1 cellular context compared by ENCODE assay signal in the genomic region with DNA sequence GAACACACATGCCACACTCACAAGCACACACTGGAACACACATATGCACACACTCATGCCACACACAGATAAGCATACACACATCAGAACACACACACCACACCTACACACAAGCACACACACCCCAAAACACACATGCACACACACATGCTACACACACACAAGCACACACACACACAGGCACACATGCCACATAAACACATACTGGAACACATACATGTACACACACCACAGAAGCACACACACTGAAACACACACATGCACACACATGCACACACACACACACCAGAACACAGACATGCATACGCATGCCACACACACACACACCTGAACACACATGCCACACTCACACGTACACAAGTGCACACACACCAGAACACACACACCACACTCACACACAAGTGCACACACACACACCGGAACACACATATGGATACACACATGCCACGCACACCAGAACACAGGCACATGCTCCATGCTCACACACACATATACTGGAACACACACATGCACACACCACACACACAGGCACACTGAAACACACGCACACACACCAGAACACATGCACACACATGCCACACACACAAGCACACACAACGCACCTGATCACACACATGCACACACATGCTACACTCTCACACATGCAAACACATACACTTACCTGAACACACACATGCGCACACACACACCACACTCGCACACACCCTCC.
TF ChIP-seq lines count a peak whose summit lies in the region.

No MANE protein-coding gene starts in this region.

TF ChIP-seq in HEK293, 187 proteins besides CTCF, POLR2A, EP300 and RAD21 (continues in another document):
- TF ChIP-seq, protein P1, sequence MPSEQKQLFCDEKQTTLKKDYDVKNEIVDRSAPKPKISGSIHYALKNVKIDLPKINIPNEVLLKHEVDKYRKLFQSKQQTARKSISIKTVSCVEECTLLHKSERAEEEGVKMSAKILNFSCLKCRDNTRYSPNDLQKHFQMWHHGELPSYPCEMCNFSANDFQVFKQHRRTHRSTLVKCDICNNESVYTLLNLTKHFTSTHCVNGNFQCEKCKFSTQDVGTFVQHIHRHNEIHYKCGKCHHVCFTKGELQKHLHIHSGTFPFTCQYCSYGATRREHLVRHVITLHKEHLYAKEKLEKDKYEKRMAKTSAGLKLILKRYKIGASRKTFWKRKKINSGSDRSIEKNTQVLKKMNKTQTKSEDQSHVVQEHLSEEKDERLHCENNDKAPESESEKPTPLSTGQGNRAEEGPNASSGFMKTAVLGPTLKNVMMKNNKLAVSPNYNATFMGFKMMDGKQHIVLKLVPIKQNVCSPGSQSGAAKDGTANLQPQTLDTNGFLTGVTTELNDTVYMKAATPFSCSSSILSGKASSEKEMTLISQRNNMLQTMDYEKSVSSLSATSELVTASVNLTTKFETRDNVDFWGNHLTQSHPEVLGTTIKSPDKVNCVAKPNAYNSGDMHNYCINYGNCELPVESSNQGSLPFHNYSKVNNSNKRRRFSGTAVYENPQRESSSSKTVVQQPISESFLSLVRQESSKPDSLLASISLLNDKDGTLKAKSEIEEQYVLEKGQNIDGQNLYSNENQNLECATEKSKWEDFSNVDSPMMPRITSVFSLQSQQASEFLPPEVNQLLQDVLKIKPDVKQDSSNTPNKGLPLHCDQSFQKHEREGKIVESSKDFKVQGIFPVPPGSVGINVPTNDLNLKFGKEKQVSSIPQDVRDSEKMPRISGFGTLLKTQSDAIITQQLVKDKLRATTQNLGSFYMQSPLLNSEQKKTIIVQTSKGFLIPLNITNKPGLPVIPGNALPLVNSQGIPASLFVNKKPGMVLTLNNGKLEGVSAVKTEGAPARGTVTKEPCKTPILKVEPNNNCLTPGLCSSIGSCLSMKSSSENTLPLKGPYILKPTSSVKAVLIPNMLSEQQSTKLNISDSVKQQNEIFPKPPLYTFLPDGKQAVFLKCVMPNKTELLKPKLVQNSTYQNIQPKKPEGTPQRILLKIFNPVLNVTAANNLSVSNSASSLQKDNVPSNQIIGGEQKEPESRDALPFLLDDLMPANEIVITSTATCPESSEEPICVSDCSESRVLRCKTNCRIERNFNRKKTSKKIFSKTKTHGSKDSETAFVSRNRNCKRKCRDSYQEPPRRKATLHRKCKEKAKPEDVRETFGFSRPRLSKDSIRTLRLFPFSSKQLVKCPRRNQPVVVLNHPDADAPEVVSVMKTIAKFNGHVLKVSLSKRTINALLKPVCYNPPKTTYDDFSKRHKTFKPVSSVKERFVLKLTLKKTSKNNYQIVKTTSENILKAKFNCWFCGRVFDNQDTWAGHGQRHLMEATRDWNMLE (tag by site-specific recombination; conservative IDR thresholded peaks at IDR 0.05; ENCODE audit: low read depth): no peak
- TF ChIP-seq ZNF391 (tag by site-specific recombination; IDR thresholded peaks at IDR 0.05; ENCODE audit: borderline replicate concordance, low read depth) (no peak), ZNF366 (tag by site-specific recombination; conservative IDR thresholded peaks at IDR 0.05) (no peak), ZNF473 (tag by site-specific recombination; IDR thresholded peaks at IDR 0.05) (peak; percentile 55; the same call in 1 of the 2 replicates), ZNF707 (tag by site-specific recombination; IDR thresholded peaks at IDR 0.05) (no peak; the same call in 1 of the 2 replicates), ZNF174 (tag by site-specific recombination; IDR thresholded peaks at IDR 0.05) (no peak), OVOL3 (tag by site-specific recombination; IDR thresholded peaks at IDR 0.05) (no peak), ZNF660 (tag by site-specific recombination; IDR thresholded peaks at IDR 0.05) (no peak), HOXA7 (CRISPR knock-in tag; IDR thresholded peaks at IDR 0.05; ENCODE audit: borderline replicate concordance) (no peak), SALL2 (tag by site-specific recombination; IDR thresholded peaks at IDR 0.05; ENCODE audit: borderline replicate concordance) (0 out of 2 replicates have a peak, but pooled peaks have one; percentile 8), ZFP41 (tag by site-specific recombination; IDR thresholded peaks at IDR 0.05; ENCODE audit: borderline replicate concordance) (no peak), MEIS1 (CRISPR knock-in tag; IDR thresholded peaks at IDR 0.05; ENCODE audit: borderline replicate concordance) (no peak), ZNF239 (tag by site-specific recombination; IDR thresholded peaks at IDR 0.05) (0 out of 2 replicates have a peak, but pooled peaks have one; percentile 28), KLF7 (tag by site-specific recombination; IDR thresholded peaks at IDR 0.05; ENCODE audit: borderline replicate concordance) (no peak), SP7 (tag by site-specific recombination; IDR thresholded peaks at IDR 0.05) (no peak), ZNF747 (tag by site-specific recombination; IDR thresholded peaks at IDR 0.05) (no peak), GLIS1 (tag by site-specific recombination; IDR thresholded peaks at IDR 0.05) (no peak), ZNF416 (tag by site-specific recombination; IDR thresholded peaks at IDR 0.05) (no peak), EGR2 (tag by site-specific recombination; IDR thresholded peaks at IDR 0.05; ENCODE audit: low read depth) (no peak), ZNF571 (tag by site-specific recombination; IDR thresholded peaks at IDR 0.05) (no peak), KLF1 (tag by site-specific recombination; IDR thresholded peaks at IDR 0.05) (no peak), ZBTB20 (tag by site-specific recombination; IDR thresholded peaks at IDR 0.05) (peak; percentile 12; the same call in 1 of the 2 replicates), KLF10 (tag by site-specific recombination; IDR thresholded peaks at IDR 0.05) (no peak), BCL11A (tag by site-specific recombination; IDR thresholded peaks at IDR 0.05; ENCODE audit: low read depth) (no peak), ZBTB7A (tag by site-specific recombination; IDR thresholded peaks at IDR 0.05; ENCODE audit: low read depth) (peak; percentile 74; the same call in 1 of the 2 replicates), ZNF624 (tag by site-specific recombination; IDR thresholded peaks at IDR 0.05) (no peak), ZNF394 (tag by site-specific recombination; IDR thresholded peaks at IDR 0.05; ENCODE audit: borderline replicate concordance) (no peak), SP3 (tag by site-specific recombination; IDR thresholded peaks at IDR 0.05) (no peak), ZNF266 (tag by site-specific recombination; IDR thresholded peaks at IDR 0.05; ENCODE audit: low read depth) (0 out of 2 replicates have a peak, but pooled peaks have one; percentile 5), ZNF768 (tag by site-specific recombination; IDR thresholded peaks at IDR 0.05) (no peak)
- TF ChIP-seq, protein P2, sequence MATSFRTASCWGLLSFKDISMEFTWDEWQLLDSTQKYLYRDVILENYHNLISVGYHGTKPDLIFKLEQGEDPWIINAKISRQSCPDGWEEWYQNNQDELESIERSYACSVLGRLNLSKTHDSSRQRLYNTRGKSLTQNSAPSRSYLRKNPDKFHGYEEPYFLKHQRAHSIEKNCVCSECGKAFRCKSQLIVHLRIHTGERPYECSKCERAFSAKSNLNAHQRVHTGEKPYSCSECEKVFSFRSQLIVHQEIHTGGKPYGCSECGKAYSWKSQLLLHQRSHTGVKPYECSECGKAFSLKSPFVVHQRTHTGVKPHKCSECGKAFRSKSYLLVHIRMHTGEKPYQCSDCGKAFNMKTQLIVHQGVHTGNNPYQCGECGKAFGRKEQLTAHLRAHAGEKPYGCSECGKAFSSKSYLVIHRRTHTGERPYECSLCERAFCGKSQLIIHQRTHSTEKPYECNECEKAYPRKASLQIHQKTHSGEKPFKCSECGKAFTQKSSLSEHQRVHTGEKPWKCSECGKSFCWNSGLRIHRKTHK (tag by site-specific recombination; IDR thresholded peaks at IDR 0.05): no peak
- TF ChIP-seq, protein P3, sequence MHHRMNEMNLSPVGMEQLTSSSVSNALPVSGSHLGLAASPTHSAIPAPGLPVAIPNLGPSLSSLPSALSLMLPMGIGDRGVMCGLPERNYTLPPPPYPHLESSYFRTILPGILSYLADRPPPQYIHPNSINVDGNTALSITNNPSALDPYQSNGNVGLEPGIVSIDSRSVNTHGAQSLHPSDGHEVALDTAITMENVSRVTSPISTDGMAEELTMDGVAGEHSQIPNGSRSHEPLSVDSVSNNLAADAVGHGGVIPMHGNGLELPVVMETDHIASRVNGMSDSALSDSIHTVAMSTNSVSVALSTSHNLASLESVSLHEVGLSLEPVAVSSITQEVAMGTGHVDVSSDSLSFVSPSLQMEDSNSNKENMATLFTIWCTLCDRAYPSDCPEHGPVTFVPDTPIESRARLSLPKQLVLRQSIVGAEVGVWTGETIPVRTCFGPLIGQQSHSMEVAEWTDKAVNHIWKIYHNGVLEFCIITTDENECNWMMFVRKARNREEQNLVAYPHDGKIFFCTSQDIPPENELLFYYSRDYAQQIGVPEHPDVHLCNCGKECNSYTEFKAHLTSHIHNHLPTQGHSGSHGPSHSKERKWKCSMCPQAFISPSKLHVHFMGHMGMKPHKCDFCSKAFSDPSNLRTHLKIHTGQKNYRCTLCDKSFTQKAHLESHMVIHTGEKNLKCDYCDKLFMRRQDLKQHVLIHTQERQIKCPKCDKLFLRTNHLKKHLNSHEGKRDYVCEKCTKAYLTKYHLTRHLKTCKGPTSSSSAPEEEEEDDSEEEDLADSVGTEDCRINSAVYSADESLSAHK (tag by site-specific recombination; IDR thresholded peaks at IDR 0.05): no peak
- TF ChIP-seq, protein P4, sequence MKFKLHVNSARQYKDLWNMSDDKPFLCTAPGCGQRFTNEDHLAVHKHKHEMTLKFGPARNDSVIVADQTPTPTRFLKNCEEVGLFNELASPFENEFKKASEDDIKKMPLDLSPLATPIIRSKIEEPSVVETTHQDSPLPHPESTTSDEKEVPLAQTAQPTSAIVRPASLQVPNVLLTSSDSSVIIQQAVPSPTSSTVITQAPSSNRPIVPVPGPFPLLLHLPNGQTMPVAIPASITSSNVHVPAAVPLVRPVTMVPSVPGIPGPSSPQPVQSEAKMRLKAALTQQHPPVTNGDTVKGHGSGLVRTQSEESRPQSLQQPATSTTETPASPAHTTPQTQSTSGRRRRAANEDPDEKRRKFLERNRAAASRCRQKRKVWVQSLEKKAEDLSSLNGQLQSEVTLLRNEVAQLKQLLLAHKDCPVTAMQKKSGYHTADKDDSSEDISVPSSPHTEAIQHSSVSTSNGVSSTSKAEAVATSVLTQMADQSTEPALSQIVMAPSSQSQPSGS (tag by site-specific recombination; IDR thresholded peaks at IDR 0.05; ENCODE audit: low read depth): no peak
- TF ChIP-seq, protein P5, sequence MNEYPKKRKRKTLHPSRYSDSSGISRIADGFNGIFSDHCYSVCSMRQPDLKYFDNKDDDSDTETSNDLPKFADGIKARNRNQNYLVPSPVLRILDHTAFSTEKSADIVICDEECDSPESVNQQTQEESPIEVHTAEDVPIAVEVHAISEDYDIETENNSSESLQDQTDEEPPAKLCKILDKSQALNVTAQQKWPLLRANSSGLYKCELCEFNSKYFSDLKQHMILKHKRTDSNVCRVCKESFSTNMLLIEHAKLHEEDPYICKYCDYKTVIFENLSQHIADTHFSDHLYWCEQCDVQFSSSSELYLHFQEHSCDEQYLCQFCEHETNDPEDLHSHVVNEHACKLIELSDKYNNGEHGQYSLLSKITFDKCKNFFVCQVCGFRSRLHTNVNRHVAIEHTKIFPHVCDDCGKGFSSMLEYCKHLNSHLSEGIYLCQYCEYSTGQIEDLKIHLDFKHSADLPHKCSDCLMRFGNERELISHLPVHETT (tag by site-specific recombination; IDR thresholded peaks at IDR 0.05): no peak
- TF ChIP-seq, protein P6, sequence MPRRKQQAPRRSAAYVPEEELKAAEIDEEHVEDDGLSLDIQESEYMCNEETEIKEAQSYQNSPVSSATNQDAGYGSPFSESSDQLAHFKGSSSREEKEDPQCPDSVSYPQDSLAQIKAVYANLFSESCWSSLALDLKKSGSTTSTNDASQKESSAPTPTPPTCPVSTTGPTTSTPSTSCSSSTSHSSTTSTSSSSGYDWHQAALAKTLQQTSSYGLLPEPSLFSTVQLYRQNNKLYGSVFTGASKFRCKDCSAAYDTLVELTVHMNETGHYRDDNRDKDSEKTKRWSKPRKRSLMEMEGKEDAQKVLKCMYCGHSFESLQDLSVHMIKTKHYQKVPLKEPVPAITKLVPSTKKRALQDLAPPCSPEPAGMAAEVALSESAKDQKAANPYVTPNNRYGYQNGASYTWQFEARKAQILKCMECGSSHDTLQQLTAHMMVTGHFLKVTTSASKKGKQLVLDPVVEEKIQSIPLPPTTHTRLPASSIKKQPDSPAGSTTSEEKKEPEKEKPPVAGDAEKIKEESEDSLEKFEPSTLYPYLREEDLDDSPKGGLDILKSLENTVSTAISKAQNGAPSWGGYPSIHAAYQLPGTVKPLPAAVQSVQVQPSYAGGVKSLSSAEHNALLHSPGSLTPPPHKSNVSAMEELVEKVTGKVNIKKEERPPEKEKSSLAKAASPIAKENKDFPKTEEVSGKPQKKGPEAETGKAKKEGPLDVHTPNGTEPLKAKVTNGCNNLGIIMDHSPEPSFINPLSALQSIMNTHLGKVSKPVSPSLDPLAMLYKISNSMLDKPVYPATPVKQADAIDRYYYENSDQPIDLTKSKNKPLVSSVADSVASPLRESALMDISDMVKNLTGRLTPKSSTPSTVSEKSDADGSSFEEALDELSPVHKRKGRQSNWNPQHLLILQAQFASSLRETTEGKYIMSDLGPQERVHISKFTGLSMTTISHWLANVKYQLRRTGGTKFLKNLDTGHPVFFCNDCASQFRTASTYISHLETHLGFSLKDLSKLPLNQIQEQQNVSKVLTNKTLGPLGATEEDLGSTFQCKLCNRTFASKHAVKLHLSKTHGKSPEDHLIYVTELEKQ (tag by site-specific recombination; IDR thresholded peaks at IDR 0.05; ENCODE audit: borderline replicate concordance): no peak
- TF ChIP-seq, protein P7, sequence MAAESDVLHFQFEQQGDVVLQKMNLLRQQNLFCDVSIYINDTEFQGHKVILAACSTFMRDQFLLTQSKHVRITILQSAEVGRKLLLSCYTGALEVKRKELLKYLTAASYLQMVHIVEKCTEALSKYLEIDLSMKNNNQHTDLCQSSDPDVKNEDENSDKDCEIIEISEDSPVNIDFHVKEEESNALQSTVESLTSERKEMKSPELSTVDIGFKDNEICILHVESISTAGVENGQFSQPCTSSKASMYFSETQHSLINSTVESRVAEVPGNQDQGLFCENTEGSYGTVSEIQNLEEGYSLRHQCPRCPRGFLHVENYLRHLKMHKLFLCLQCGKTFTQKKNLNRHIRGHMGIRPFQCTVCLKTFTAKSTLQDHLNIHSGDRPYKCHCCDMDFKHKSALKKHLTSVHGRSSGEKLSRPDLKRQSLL (tag by site-specific recombination; IDR thresholded peaks at IDR 0.05): no peak
- TF ChIP-seq, protein P8, sequence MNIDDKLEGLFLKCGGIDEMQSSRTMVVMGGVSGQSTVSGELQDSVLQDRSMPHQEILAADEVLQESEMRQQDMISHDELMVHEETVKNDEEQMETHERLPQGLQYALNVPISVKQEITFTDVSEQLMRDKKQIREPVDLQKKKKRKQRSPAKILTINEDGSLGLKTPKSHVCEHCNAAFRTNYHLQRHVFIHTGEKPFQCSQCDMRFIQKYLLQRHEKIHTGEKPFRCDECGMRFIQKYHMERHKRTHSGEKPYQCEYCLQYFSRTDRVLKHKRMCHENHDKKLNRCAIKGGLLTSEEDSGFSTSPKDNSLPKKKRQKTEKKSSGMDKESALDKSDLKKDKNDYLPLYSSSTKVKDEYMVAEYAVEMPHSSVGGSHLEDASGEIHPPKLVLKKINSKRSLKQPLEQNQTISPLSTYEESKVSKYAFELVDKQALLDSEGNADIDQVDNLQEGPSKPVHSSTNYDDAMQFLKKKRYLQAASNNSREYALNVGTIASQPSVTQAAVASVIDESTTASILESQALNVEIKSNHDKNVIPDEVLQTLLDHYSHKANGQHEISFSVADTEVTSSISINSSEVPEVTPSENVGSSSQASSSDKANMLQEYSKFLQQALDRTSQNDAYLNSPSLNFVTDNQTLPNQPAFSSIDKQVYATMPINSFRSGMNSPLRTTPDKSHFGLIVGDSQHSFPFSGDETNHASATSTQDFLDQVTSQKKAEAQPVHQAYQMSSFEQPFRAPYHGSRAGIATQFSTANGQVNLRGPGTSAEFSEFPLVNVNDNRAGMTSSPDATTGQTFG (tag by site-specific recombination; IDR thresholded peaks at IDR 0.05; ENCODE audit: borderline replicate concordance): no peak
